Comparison of ENCODE assay signal across 29 cellular contexts in the genomic region with DNA sequence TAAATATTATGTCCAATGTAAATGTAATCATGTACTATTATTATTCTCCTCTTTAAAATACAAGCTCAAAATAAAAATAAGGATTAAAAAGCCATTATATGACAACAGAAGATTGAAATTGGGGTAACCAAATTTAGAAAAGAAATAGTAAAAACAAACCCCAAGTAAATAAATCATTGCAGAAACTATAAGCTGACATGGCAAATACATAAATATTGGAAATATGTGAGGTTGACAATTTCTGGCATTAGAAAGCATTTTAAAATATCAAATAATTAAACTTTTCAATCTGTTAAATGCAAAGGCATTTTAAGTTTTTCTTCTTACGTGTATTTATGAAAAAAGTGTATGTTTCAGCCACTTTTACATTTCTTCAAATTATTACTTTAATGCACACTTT.
"Had no signal": no experiment of that assay in that cellular context is flagged by ENCODE, and none has a peak within 500 bp of the region (broad histone marks: within the 10 kb centered on the region; RNA-seq: fewer than 3 reads in every experiment).

No MANE protein-coding gene starts in this region.

- H3K9me3 Mint-ChIP-seq: type B pancreatic cell had no signal

- ATAC-seq: stimulated activated effector memory CD8-positive, alpha-beta T cell treated with anti-CD3 and anti-CD28 coated beads, Interleukin-12 subunit alpha, Interleukin-12 subunit beta, amount 100 ng/mL, for 72 hours; stimulated activated memory B cell treated with anti-CD40 and anti-IgM and Interleukin-4, amounts not matched to agents 10 μg/mL and 1 μg/mL and 100 μg/mL, for 72 hours; stimulated activated naive B cell treated with anti-CD40 and anti-IgM and Interleukin-4, amounts not matched to agents 10 μg/mL and 1 μg/mL and 100 μg/mL, for 72 hours; stimulated activated naive CD8-positive, alpha-beta T cell treated with anti-CD3 and anti-CD28 coated beads, Interleukin-15, amount 100 ng/mL, for 72 hours; stimulated activated naive CD8-positive, alpha-beta T cell treated with anti-CD3 and anti-CD28 coated beads, Interleukin-15, Interleukin-2, amounts not matched to agents 100 U/mL and 50 U/mL, for 24 hours; upper lobe of right lung had no signal

- H3K4me3 ChIP-seq: stomach, suprapubic skin, testis, thoracic aorta, thyroid gland, tibial artery, tibial nerve, transverse colon, upper lobe of left lung, upper lobe of right lung, uterus, vagina had no signal

- H3K27ac ChIP-seq: stomach, suprapubic skin, testis, thoracic aorta, thyroid gland, tibial artery, tibial nerve, transverse colon, upper lobe of left lung, upper lobe of right lung, uterus, vagina had no signal

- H3K27ac Mint-ChIP-seq: stimulated activated effector memory CD8-positive, alpha-beta T cell treated with anti-CD3 and anti-CD28 coated beads, Interleukin-12 subunit alpha, Interleukin-12 subunit beta, amount 100 ng/mL, for 72 hours; stimulated activated memory B cell treated with anti-CD40 and anti-IgM and Interleukin-4, amounts not matched to agents 10 μg/mL and 1 μg/mL and 100 μg/mL, for 72 hours; stimulated activated naive B cell treated with anti-CD40 and anti-IgM and Interleukin-4, amounts not matched to agents 10 μg/mL and 1 μg/mL and 100 μg/mL, for 72 hours; stimulated activated naive CD8-positive, alpha-beta T cell treated with anti-CD3 and anti-CD28 coated beads, Interleukin-15, amount 100 ng/mL, for 72 hours; stimulated activated naive CD8-positive, alpha-beta T cell treated with anti-CD3 and anti-CD28 coated beads, Interleukin-15, Interleukin-2, amounts not matched to agents 100 ng/mL and 50 ng/mL, for 24 hours; type B pancreatic cell had no signal

- H3K9me3 ChIP-seq: stomach, suprapubic skin, testis, thoracic aorta, thyroid gland, tibial artery, transverse colon, upper lobe of left lung, upper lobe of right lung, uterus, vagina had no signal

- H3K36me3 ChIP-seq: stomach, suprapubic skin, thoracic aorta, thyroid gland, tibial artery, tibial nerve, transverse colon, upper lobe of left lung, upper lobe of right lung, uterus, vagina had no signal

- H3K4me1 ChIP-seq: stomach, suprapubic skin, testis, thyroid gland, tibial artery, tibial nerve, transverse colon, upper lobe of left lung, upper lobe of right lung, uterus, vagina had no signal

- FAIRE-seq: urothelium cell line had no signal

- H3K27me3 Mint-ChIP-seq: stimulated activated memory B cell treated with anti-CD40 and anti-IgM and Interleukin-4, amounts not matched to agents 10 μg/mL and 1 μg/mL and 100 μg/mL, for 72 hours; stimulated activated naive B cell treated with anti-CD40 and anti-IgM and Interleukin-4, amounts not matched to agents 10 μg/mL and 1 μg/mL and 100 μg/mL, for 72 hours; stimulated activated naive CD8-positive, alpha-beta T cell treated with anti-CD3 and anti-CD28 coated beads, Interleukin-15, amount 100 ng/mL, for 72 hours; stimulated activated naive CD8-positive, alpha-beta T cell treated with anti-CD3 and anti-CD28 coated beads, Interleukin-15, Interleukin-2, amounts not matched to agents 100 ng/mL and 50 ng/mL, for 24 hours; type B pancreatic cell had no signal

- H3K4me3 Mint-ChIP-seq: stimulated activated effector memory CD8-positive, alpha-beta T cell treated with anti-CD3 and anti-CD28 coated beads, Interleukin-12 subunit alpha, Interleukin-12 subunit beta, amount 100 ng/mL, for 72 hours; stimulated activated memory B cell treated with anti-CD40 and anti-IgM and Interleukin-4, amounts not matched to agents 10 μg/mL and 1 μg/mL and 100 μg/mL, for 72 hours; stimulated activated naive B cell treated with anti-CD40 and anti-IgM and Interleukin-4, amounts not matched to agents 10 μg/mL and 1 μg/mL and 100 μg/mL, for 72 hours; stimulated activated naive CD8-positive, alpha-beta T cell treated with anti-CD3 and anti-CD28 coated beads, Interleukin-15, amount 100 ng/mL, for 72 hours; stimulated activated naive CD8-positive, alpha-beta T cell treated with anti-CD3 and anti-CD28 coated beads, Interleukin-15, Interleukin-2, amounts not matched to agents 100 ng/mL and 50 ng/mL, for 24 hours; type B pancreatic cell had no signal

- H3K36me3 Mint-ChIP-seq: stimulated activated effector memory CD8-positive, alpha-beta T cell treated with anti-CD3 and anti-CD28 coated beads, Interleukin-12 subunit alpha, Interleukin-12 subunit beta, amount 100 ng/mL, for 72 hours; stimulated activated memory B cell treated with anti-CD40 and anti-IgM and Interleukin-4, amounts not matched to agents 10 μg/mL and 1 μg/mL and 100 μg/mL, for 72 hours; stimulated activated naive B cell treated with anti-CD40 and anti-IgM and Interleukin-4, amounts not matched to agents 10 μg/mL and 1 μg/mL and 100 μg/mL, for 72 hours; type B pancreatic cell had no signal

- H3K27me3 ChIP-seq: stomach, suprapubic skin, testis, thyroid gland, tibial artery, tibial nerve, transverse colon, upper lobe of left lung, upper lobe of right lung, uterus, vagina had no signal

- H3K4me1 Mint-ChIP-seq: stimulated activated effector memory CD8-positive, alpha-beta T cell treated with anti-CD3 and anti-CD28 coated beads, Interleukin-12 subunit alpha, Interleukin-12 subunit beta, amount 100 ng/mL, for 72 hours; stimulated activated memory B cell treated with anti-CD40 and anti-IgM and Interleukin-4, amounts not matched to agents 10 μg/mL and 1 μg/mL and 100 μg/mL, for 72 hours; stimulated activated naive B cell treated with anti-CD40 and anti-IgM and Interleukin-4, amounts not matched to agents 10 μg/mL and 1 μg/mL and 100 μg/mL, for 72 hours; stimulated activated naive CD8-positive, alpha-beta T cell treated with anti-CD3 and anti-CD28 coated beads, Interleukin-15, amount 100 ng/mL, for 72 hours had no signal

- DNase-seq: stimulated activated CD4-positive, alpha-beta T cell treated with anti-CD3 and anti-CD28 coated beads, Interleukin-2, amount 100 ng/mL, for 48 hours; stimulated activated CD4-positive, alpha-beta T cell treated with anti-CD3 and anti-CD28 coated beads, Interleukin-4, amount 100 ng/mL, for 1 hour; stimulated activated CD4-positive, alpha-beta T cell treated with anti-CD3 and anti-CD28 coated beads, Interleukin-4, amount 100 ng/mL, for 24 hours; stimulated activated CD4-positive, alpha-beta T cell treated with anti-CD3 and anti-CD28 coated beads, Interleukin-4, amount 100 ng/mL, for 4 hours; stimulated activated CD8-positive, alpha-beta memory T cell treated with anti-CD3 and anti-CD28 coated beads, Interleukin-4, amount 100 ng/mL, for 48 hours; stimulated activated naive B cell treated with anti-CD40 and anti-IgM and Interleukin-4, amounts not matched to agents 10 μg/mL and 1 μg/mL and 100 μg/mL, for 72 hours; stimulated activated naive CD4-positive, alpha-beta T cell; stimulated activated naive CD4-positive, alpha-beta T cell treated with Interleukin-2 at 50 U/mL for 16 hours; stimulated activated naive CD8-positive, alpha-beta T cell treated with anti-CD3 and anti-CD28 coated beads, Interleukin-15, amount 100 ng/mL, for 72 hours; stimulated activated naive CD8-positive, alpha-beta T cell treated with anti-CD3 and anti-CD28 coated beads, Interleukin-15, Interleukin-2, amounts not matched to agents 100 U/mL and 50 U/mL, for 24 hours; stomach; substantia nigra; testis; thyroid gland; tibial artery; transverse colon; trophoblast cell; upper lobe of left lung; upper lobe of right lung; uterus had no signal
